18 cellular contexts compared by ENCODE assay signal in genomic region chr11:70779433-70780245, GRCh38.
"Had no signal": no experiment of that assay in that cellular context is flagged by ENCODE, and none has a peak within 500 bp of the region (broad histone marks: within the 10 kb centered on the region; RNA-seq: fewer than 3 reads in every experiment).

No MANE protein-coding gene starts in this region.

- H3K27me3 ChIP-seq: gastrocnemius medialis, sigmoid colon, upper lobe of left lung, vagina had no signal

- DNase-seq: effector CD4-positive, alpha-beta T cell; endodermal cell; erythroblast; gastrocnemius medialis; heart right ventricle; kidney glomerular epithelial cell; mammary epithelial cell; naive thymus-derived CD4-positive, alpha-beta T cell; nephron progenitor cell; psoas muscle; sigmoid colon; small intestine; stimulated activated CD4-positive, alpha-beta T cell treated with anti-CD3 and anti-CD28 coated beads, Interleukin-12 subunit alpha, Interleukin-12 subunit beta, amount 100 ng/mL, for 4 hours; stimulated activated naive CD4-positive, alpha-beta T cell; tibial artery; upper lobe of left lung had no signal

- H3K27me3 Mint-ChIP-seq: naive thymus-derived CD4-positive, alpha-beta T cell had no signal

- H3K27ac Mint-ChIP-seq: endodermal cell; naive thymus-derived CD4-positive, alpha-beta T cell had no signal

- H3K4me3 ChIP-seq: coronary artery, gastrocnemius medialis, heart right ventricle, psoas muscle, sigmoid colon, tibial artery, upper lobe of left lung, vagina had no signal

- ATAC-seq: gastrocnemius medialis; heart right ventricle; naive thymus-derived CD4-positive, alpha-beta T cell; psoas muscle had no signal

- H3K9me3 ChIP-seq: gastrocnemius medialis, heart right ventricle, psoas muscle, sigmoid colon, tibial artery, upper lobe of left lung, vagina had no signal

- H3K27ac ChIP-seq: coronary artery, gastrocnemius medialis, heart right ventricle, psoas muscle, tibial artery, upper lobe of left lung, vagina had no signal

- H3K36me3 ChIP-seq: gastrocnemius medialis, heart right ventricle, sigmoid colon, tibial artery, upper lobe of left lung, vagina had no signal

- H3K4me1 ChIP-seq: gastrocnemius medialis, heart right ventricle, psoas muscle, tibial artery, upper lobe of left lung, vagina had no signal

- H3K36me3 Mint-ChIP-seq: naive thymus-derived CD4-positive, alpha-beta T cell had no signal

- H3K4me1 Mint-ChIP-seq: endodermal cell had no signal

- H3K4me3 Mint-ChIP-seq: endodermal cell; naive thymus-derived CD4-positive, alpha-beta T cell; nephron progenitor cell had no signal
